In genomic region chr7:55556031-55556430, GRCh38 we compare ENCODE assay signal across 10 cellular contexts. TPM values are rescaled to one million over a fixed set of nuclear protein-coding genes. Genes with fewer than 3 reads are reported as not detected.
DNase-seq lines count a peak whose midpoint lies in the region; ATAC-seq and TF ChIP-seq lines count a peak whose summit lies in the region.
"Had no signal": no experiment of that assay in that cellular context is flagged by ENCODE, and none has a peak within 500 bp of the region (broad histone marks: within the 10 kb centered on the region; RNA-seq: fewer than 3 reads in every experiment).

No MANE protein-coding gene starts in this region.

- no peaks in the 10 kb centered on the region for H3K9me3 ChIP-seq in HUES64 (ENCODE audit: insufficient read depth, low read depth, low read length)

- H3K9ac ChIP-seq in HUES64 (ENCODE audit: low read depth, low read length) = peak overlapping the region; percentile 27; the same call in 1 of the 2 replicates

- DNase-seq in GM12865 (ENCODE audit: low read depth) (peak; percentile 64), kidney tubule cell (ENCODE audit: low spot score) (peak; percentile 48), NCI-H510A treated with DMSO at 0.1 percent for 48 hours (lab: John Stamatoyannopoulos, UW) (no peak), NCI-H187 treated with DMSO at 0.1 percent for 48 hours (lab: John Stamatoyannopoulos, UW) (no peak), NCI-H1092 (lab: John Stamatoyannopoulos, UW) (no peak), iPS-NIHi7 (ENCODE audit: extremely low spot score) (no peak)
- DNase-seq: DMS53; effector CD4-positive, alpha-beta T cell had no signal

- peak; percentile 35 for ATAC-seq in GM19438 (IDR thresholded peaks at IDR 0.05; ENCODE audit: low read depth, unreplicated experiment)

- peaks cover 69% of the 10 kb centered on the region for H3K4me1 ChIP-seq in HUES64 (ENCODE audit: insufficient read depth, low read length)

- H3K36me3 ChIP-seq in HUES64 (ENCODE audit: insufficient read depth, low read length) = no peaks in the 10 kb centered on the region

- peak overlapping the region; percentile 88; the same call in 1 of the 2 replicates for H3K27ac ChIP-seq in HUES64 (ENCODE audit: low read depth, low read length)

- peak overlapping the region; percentile 7 for H3K4me3 ChIP-seq in GM12865 (ENCODE audit: low read depth, low read length)
- H3K4me3 ChIP-seq in HUES64 (ENCODE audit: low read length) = no peak overlapping the region; the same call in 1 of the 2 replicates

- no peak for TF ChIP-seq CTCF in GM12865 (IDR thresholded peaks at IDR 0.05; ENCODE audit: insufficient read depth, low read depth, low read length, missing control alignments)

- 79% methylated on average over 1 of the region's 1 CpG for WGBS in HUES64

- no peaks in the 10 kb centered on the region for H3K27me3 ChIP-seq in HUES64 (ENCODE audit: insufficient read depth, low read length)

RNA-seq across cellular contexts. Expression of gene VOPP1, which starts 16.3 kb away (rescaled TPM):
- 62.1 TPM for polyA plus RNA-seq in HUES64 (2013, experiment 1 of 2)
- polyA plus RNA-seq in HUES64 (2013, experiment 2 of 2) = 53.1 TPM

Comparison
In these comparisons a context has a peak if more than half of its experiments do, and no peak if none do; other contexts are left out.
1. DNase-seq: peak in GM12865 (single experiment) and kidney tubule cell (single experiment); none in NCI-H510A treated with DMSO at 0.1 percent for 48 hours (single experiment), NCI-H187 treated with DMSO at 0.1 percent for 48 hours (single experiment), NCI-H1092 (single experiment) and iPS-NIHi7 (single experiment).